ENCODE assay signal across 16 cellular contexts in genomic region chr12:6223545-6223944, GRCh38. TPM values are rescaled to one million over a fixed set of nuclear protein-coding genes. Genes with fewer than 3 reads are reported as not detected.
A peak's percentile ranks its signal among the peaks of the same experiment; 100 is the strongest.
DNase-seq lines count a peak whose midpoint lies in the region; ATAC-seq and TF ChIP-seq lines count a peak whose summit lies in the region.
"Had no signal": no experiment of that assay in that cellular context is flagged by ENCODE, and none has a peak within 500 bp of the region (broad histone marks: within the 10 kb centered on the region; RNA-seq: fewer than 3 reads in every experiment).

No MANE protein-coding gene starts in this region.

- no peaks in the 10 kb centered on the region for H3K36me3 Mint-ChIP-seq in activated T-cell treated with anti-CD3 and anti-CD28 coated beads, Interleukin-2, amount 50 U/mL, for 24 hours (ENCODE audit: low read depth)

- H3K27me3 Mint-ChIP-seq in activated T-cell treated with anti-CD3 and anti-CD28 coated beads, Interleukin-2, amount 50 U/mL, for 24 hours, result no peaks in the 10 kb centered on the region

- H3K4me1 ChIP-seq in HUES6 (ENCODE audit: control insufficient read depth, insufficient read depth, low read length), result peaks cover 27% of the 10 kb centered on the region
- peaks cover 65% of the 10 kb centered on the region for H3K4me1 ChIP-seq in colonic mucosa
- H3K4me1 ChIP-seq in muscle layer of colon (ENCODE audit: insufficient read depth, low read length), result peaks cover 86% of the 10 kb centered on the region

- H3K4me1 Mint-ChIP-seq in activated T-cell treated with anti-CD3 and anti-CD28 coated beads, Interleukin-2, amount 50 U/mL, for 24 hours (ENCODE audit: low read depth), result peaks cover 4% of the 10 kb centered on the region

- no peak for TF ChIP-seq CTCF in colonic mucosa (IDR thresholded peaks at IDR 0.05)
- no peak for TF ChIP-seq CTCF in GM10266 (IDR thresholded peaks at IDR 0.05; ENCODE audit: control insufficient read depth, insufficient read depth, low read depth, missing control alignments)

- H3K9me3 ChIP-seq in HUES6 (ENCODE audit: control insufficient read depth, insufficient read depth, low read depth, low read length), result no peaks in the 10 kb centered on the region
- no peaks in the 10 kb centered on the region for H3K9me3 ChIP-seq in colonic mucosa
- no peaks in the 10 kb centered on the region for H3K9me3 ChIP-seq in muscle layer of colon (ENCODE audit: low read length)
- H3K9me3 ChIP-seq: spleen had no signal

- H3K4me3 Mint-ChIP-seq in activated T-cell treated with anti-CD3 and anti-CD28 coated beads, Interleukin-2, amount 50 U/mL, for 24 hours, result no peak overlapping the region

- no peak overlapping the region for H3K27ac Mint-ChIP-seq in activated T-cell treated with anti-CD3 and anti-CD28 coated beads, Interleukin-2, amount 50 U/mL, for 24 hours
- H3K27ac Mint-ChIP-seq: activated T-helper 2 cell treated with anti-CD3 and anti-CD28 coated beads, Interferon-gamma antibody, Interleukin-2, Interleukin-4, amounts not matched to agents 10 μg/mL and 5 μg/mL and 100 μg/mL, durations not matched to agents 14 hours and 24 hours and 36 hours; stimulated activated naive B cell treated with anti-CD40 and anti-IgM and Interleukin-4, amounts not matched to agents 10 μg/mL and 1 μg/mL and 100 μg/mL, for 72 hours had no signal

- H3K27me3 ChIP-seq in HUES6 (ENCODE audit: control insufficient read depth, insufficient read depth, low read length), result no peaks in the 10 kb centered on the region
- H3K27me3 ChIP-seq in colonic mucosa, result no peaks in the 10 kb centered on the region
- H3K27me3 ChIP-seq in muscle layer of colon (ENCODE audit: control insufficient read depth in 1 of 2, insufficient read depth in 2 of 2, low read length in 2 of 2), result no peaks in the 10 kb centered on the region
- H3K27me3 ChIP-seq: spleen had no signal

- ATAC-seq in SK-N-SH treated with all-trans-retinoic acid at 6 μM for 48 hours, result no peak
- ATAC-seq: GM12878; stimulated activated naive B cell treated with anti-CD40 and anti-IgM and Interleukin-4, amounts not matched to agents 10 μg/mL and 1 μg/mL and 100 μg/mL, for 72 hours had no signal

- no peak for DNase-seq in colonic mucosa
- DNase-seq in activated T-cell treated with anti-CD3 and anti-CD28 coated beads, Interleukin-2, amount 50 U/mL, for 24 hours, result no peak
- DNase-seq in islet precursor cell, result no peak
- no peak for DNase-seq in GM10266 (ENCODE audit: extremely low spot score)
- DNase-seq: Kasumi-1; NCI-H2171; NCI-H774; spleen; stimulated activated naive B cell treated with anti-CD40 and anti-IgM and Interleukin-4, amounts not matched to agents 10 μg/mL and 1 μg/mL and 100 μg/mL, for 72 hours; T-helper 1 cell had no signal

- H3K9me3 Mint-ChIP-seq in activated T-cell treated with anti-CD3 and anti-CD28 coated beads, Interleukin-2, amount 50 U/mL, for 24 hours, result no peaks in the 10 kb centered on the region
- H3K9me3 Mint-ChIP-seq: activated T-helper 2 cell treated with anti-CD3 and anti-CD28 coated beads, Interferon-gamma antibody, Interleukin-2, Interleukin-4, amounts not matched to agents 10 μg/mL and 5 μg/mL and 100 μg/mL, durations not matched to agents 14 hours and 24 hours and 36 hours; stimulated activated naive B cell treated with anti-CD40 and anti-IgM and Interleukin-4, amounts not matched to agents 10 μg/mL and 1 μg/mL and 100 μg/mL, for 72 hours had no signal

- H3K27ac ChIP-seq in HUES6 (ENCODE audit: low read depth, low read length) (no peak overlapping the region), colonic mucosa (peak overlapping the region; percentile 92), muscle layer of colon (ENCODE audit: low read depth, low read length) (peak overlapping the region; percentile 99), temporal lobe (ENCODE audit: low read depth, low read length) (peak overlapping the region; percentile 99)

- H3K4me3 ChIP-seq in HUES6 (ENCODE audit: low read depth, low read length) (no peak overlapping the region), colonic mucosa (no peak overlapping the region), muscle layer of colon (ENCODE audit: low read depth in 1 of 2, low read length in 2 of 2) (no peak overlapping the region)
- H3K4me3 ChIP-seq: GM12878, spleen had no signal

- intact Hi-C loops in colonic mucosa (cut with DNase I), result no loop called here

- H3K9ac ChIP-seq in HUES6 (ENCODE audit: low read length) (peak overlapping the region; percentile 22), colonic mucosa (ENCODE audit: low read depth in 2 of 2, low read length in 2 of 2) (peak overlapping the region in 1 of 2 donors; percentile 83), muscle layer of colon (ENCODE audit: low read length) (peak overlapping the region; percentile 66)

- peaks cover 53% of the 10 kb centered on the region for H3K36me3 ChIP-seq in HUES6 (ENCODE audit: control insufficient read depth, insufficient read depth, low read length)
- no peaks in the 10 kb centered on the region for H3K36me3 ChIP-seq in colonic mucosa
- peaks cover 33% of the 10 kb centered on the region for H3K36me3 ChIP-seq in muscle layer of colon (ENCODE audit: insufficient read depth, low read length)

TF ChIP-seq in SK-N-SH treated with all-trans-retinoic acid at 6 μM for 48 hours, 23 proteins besides CTCF, POLR2A, EP300 and RAD21:
- TF ChIP-seq ISL1 (CRISPR knock-in tag; IDR thresholded peaks at IDR 0.05), result no peak
- no peak for TF ChIP-seq TOX (CRISPR knock-in tag; IDR thresholded peaks at IDR 0.05; ENCODE audit: borderline replicate concordance)
- no peak for TF ChIP-seq PATZ1 (CRISPR knock-in tag; IDR thresholded peaks at IDR 0.05; ENCODE audit: borderline replicate concordance)
- no peak for TF ChIP-seq ARNTL (CRISPR knock-in tag; IDR thresholded peaks at IDR 0.05; ENCODE audit: borderline replicate concordance, low read depth)
- no peak for TF ChIP-seq GLIS3 (CRISPR knock-in tag; IDR thresholded peaks at IDR 0.05)
- TF ChIP-seq ZFP30 (CRISPR knock-in tag; IDR thresholded peaks at IDR 0.05), result no peak
- no peak for TF ChIP-seq PPARA (CRISPR knock-in tag; IDR thresholded peaks at IDR 0.05; ENCODE audit: borderline replicate concordance)
- TF ChIP-seq CREB5 (CRISPR knock-in tag; IDR thresholded peaks at IDR 0.05; ENCODE audit: low read depth), result no peak
- TF ChIP-seq POU6F1 (CRISPR knock-in tag; IDR thresholded peaks at IDR 0.05; ENCODE audit: borderline replicate concordance, low read depth), result no peak

RNA-seq across cellular contexts. Expression of gene CD9, which starts 23.3 kb away (rescaled TPM):
- total RNA-seq in colonic mucosa (100 to 1,000 TPM; 589 to 665 TPM), temporal lobe (22.1 TPM)

Comparison
In these comparisons a context has a peak if more than half of its experiments do, and no peak if none do; other contexts are left out.
1. RNA of gene CD9, which starts 23.3 kb away (total RNA-seq): 589 to 665 TPM in colonic mucosa; 22.1 TPM in temporal lobe (single experiment); every median in the first group is over 10 times any median in the second.